Comparison of ENCODE assay signal across 2 cellular contexts in the genomic region with DNA sequence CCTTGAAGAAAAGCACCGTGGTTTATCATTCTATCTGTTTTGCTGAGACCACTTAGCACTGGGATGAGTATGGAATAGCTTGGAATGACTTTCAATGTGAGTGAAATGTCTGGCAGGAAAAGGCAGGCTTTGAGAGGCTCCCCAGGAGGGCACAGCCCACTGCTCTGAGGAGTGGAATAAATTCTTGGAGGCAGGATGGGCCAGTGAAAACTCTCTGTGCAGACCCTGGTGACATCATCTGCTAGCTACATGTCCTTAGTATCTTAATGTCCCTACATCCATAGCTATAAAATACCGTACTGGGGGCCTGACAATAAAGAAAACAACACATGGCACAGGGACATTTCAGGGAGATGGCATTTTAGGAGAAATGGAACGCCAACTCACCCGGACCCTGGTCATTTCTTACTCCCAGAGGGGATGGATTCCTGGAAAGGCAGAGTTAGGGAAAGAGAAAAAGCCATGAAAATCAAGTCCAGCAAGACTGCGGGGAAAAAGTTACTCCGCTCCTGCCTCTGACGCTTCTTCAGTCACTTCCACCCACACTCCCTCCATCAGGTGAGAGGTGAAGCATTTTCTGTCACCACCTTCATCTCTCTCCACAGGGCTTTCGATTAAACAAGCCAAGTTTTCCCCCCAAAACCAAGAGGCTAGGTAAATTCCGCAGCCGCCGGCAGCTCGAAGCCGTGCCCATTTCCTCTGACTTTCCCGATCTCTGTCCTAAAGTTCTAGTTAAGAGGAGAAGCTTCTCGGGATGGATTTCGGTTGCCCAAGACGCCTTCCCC.
TF ChIP-seq lines count a peak whose summit lies in the region.

No MANE protein-coding gene starts in this region.

TF ChIP-seq in liver, 16 proteins besides CTCF, POLR2A, EP300 and RAD21:
- TF ChIP-seq, protein P1, sequence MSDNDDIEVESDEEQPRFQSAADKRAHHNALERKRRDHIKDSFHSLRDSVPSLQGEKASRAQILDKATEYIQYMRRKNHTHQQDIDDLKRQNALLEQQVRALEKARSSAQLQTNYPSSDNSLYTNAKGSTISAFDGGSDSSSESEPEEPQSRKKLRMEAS (IDR thresholded peaks at IDR 0.05), result no peak
TF ChIP-seq in liver: peak in this region for 0.

TF ChIP-seq in HepG2, 621 proteins besides CTCF, POLR2A, EP300 and RAD21:
- TF ChIP-seq ZNF143 (CRISPR knock-in tag; IDR thresholded peaks at IDR 0.05) (no peak), ZNF230 (CRISPR knock-in tag; IDR thresholded peaks at IDR 0.05) (no peak), KLF13 (CRISPR knock-in tag; IDR thresholded peaks at IDR 0.05) (no peak), KLF6 (CRISPR knock-in tag; IDR thresholded peaks at IDR 0.05) (no peak), FOXM1 (CRISPR knock-in tag; IDR thresholded peaks at IDR 0.05) (no peak), POLR2AphosphoS2 (IDR thresholded peaks at IDR 0.05; ENCODE audit: low read depth, low read length) (no peak), ELF3 (CRISPR knock-in tag; IDR thresholded peaks at IDR 0.05) (no peak), GPN1 (CRISPR knock-in tag; IDR thresholded peaks at IDR 0.05; ENCODE audit: borderline replicate concordance) (no peak), CHD4 (IDR thresholded peaks at IDR 0.05; ENCODE audit: borderline replicate concordance, low read length) (no peak), HMG20A (CRISPR knock-in tag; IDR thresholded peaks at IDR 0.05; ENCODE audit: borderline replicate concordance) (no peak), AGO1 (IDR thresholded peaks at IDR 0.05; ENCODE audit: low read depth, low read length, poor library complexity, severe bottlenecking) (no peak), ARHGAP35 (CRISPR knock-in tag; IDR thresholded peaks at IDR 0.05; ENCODE audit: borderline replicate concordance) (no peak)
- TF ChIP-seq, protein P2, sequence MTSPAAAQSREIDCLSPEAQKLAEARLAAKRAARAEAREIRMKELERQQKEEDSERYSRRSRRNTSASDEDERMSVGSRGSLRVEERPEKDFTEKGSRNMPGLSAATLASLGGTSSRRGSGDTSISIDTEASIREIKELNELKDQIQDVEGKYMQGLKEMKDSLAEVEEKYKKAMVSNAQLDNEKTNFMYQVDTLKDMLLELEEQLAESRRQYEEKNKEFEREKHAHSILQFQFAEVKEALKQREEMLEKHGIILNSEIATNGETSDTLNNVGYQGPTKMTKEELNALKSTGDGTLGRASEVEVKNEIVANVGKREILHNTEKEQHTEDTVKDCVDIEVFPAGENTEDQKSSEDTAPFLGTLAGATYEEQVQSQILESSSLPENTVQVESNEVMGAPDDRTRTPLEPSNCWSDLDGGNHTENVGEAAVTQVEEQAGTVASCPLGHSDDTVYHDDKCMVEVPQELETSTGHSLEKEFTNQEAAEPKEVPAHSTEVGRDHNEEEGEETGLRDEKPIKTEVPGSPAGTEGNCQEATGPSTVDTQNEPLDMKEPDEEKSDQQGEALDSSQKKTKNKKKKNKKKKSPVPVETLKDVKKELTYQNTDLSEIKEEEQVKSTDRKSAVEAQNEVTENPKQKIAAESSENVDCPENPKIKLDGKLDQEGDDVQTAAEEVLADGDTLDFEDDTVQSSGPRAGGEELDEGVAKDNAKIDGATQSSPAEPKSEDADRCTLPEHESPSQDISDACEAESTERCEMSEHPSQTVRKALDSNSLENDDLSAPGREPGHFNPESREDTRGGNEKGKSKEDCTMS (CRISPR knock-in tag; conservative IDR thresholded peaks at IDR 0.05), result no peak
- TF ChIP-seq, protein P3, sequence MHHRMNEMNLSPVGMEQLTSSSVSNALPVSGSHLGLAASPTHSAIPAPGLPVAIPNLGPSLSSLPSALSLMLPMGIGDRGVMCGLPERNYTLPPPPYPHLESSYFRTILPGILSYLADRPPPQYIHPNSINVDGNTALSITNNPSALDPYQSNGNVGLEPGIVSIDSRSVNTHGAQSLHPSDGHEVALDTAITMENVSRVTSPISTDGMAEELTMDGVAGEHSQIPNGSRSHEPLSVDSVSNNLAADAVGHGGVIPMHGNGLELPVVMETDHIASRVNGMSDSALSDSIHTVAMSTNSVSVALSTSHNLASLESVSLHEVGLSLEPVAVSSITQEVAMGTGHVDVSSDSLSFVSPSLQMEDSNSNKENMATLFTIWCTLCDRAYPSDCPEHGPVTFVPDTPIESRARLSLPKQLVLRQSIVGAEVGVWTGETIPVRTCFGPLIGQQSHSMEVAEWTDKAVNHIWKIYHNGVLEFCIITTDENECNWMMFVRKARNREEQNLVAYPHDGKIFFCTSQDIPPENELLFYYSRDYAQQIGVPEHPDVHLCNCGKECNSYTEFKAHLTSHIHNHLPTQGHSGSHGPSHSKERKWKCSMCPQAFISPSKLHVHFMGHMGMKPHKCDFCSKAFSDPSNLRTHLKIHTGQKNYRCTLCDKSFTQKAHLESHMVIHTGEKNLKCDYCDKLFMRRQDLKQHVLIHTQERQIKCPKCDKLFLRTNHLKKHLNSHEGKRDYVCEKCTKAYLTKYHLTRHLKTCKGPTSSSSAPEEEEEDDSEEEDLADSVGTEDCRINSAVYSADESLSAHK (CRISPR knock-in tag; IDR thresholded peaks at IDR 0.05; ENCODE audit: borderline replicate concordance), result no peak
